2 cellular contexts compared by ENCODE assay signal in genomic region chr11:75795276-75796090, GRCh38.
TF ChIP-seq lines count a peak whose summit lies in the region.

No MANE protein-coding gene starts in this region.

TF ChIP-seq in HCT116, 20 proteins besides CTCF, POLR2A, EP300 and RAD21:
- TF ChIP-seq SP1 (IDR thresholded peaks at IDR 0.05; ENCODE audit: low read depth) (no peak), TCF7L2 (IDR thresholded peaks at IDR 0.05; ENCODE audit: borderline replicate concordance, extremely low read depth, insufficient read depth, insufficient read length) (no peak), FOSL1 (IDR thresholded peaks at IDR 0.05; ENCODE audit: low read depth) (no peak), YY1 (IDR thresholded peaks at IDR 0.05; ENCODE audit: extremely low read depth, insufficient replicate concordance, low read depth, low read length) (no peak), SRF (IDR thresholded peaks at IDR 0.05; ENCODE audit: low read depth) (no peak), EZH2 (IDR thresholded peaks at IDR 0.05) (no peak), POLR2AphosphoS5 (IDR thresholded peaks at IDR 0.05; ENCODE audit: low read depth, low read length) (no peak), ATF3 (IDR thresholded peaks at IDR 0.05) (no peak), ZFX (IDR thresholded peaks at IDR 0.05) (no peak), EZH2phosphoT487 (IDR thresholded peaks at IDR 0.05; ENCODE audit: borderline replicate concordance) (no peak), CEBPB (IDR thresholded peaks at IDR 0.05; ENCODE audit: low read depth) (no peak), ELF1 (IDR thresholded peaks at IDR 0.05; ENCODE audit: borderline replicate concordance, low read depth) (no peak), CBX3 (IDR thresholded peaks at IDR 0.05; ENCODE audit: low read depth) (no peak), MAX (IDR thresholded peaks at IDR 0.05) (no peak), ZNF274 (IDR thresholded peaks at IDR 0.05; ENCODE audit: low read depth, low read length) (no peak)
TF ChIP-seq in HCT116: peak in this region for 0.

TF ChIP-seq in GM23338, 12 proteins besides CTCF, POLR2A, EP300 and RAD21:
- TF ChIP-seq EZH2 (IDR thresholded peaks at IDR 0.05; ENCODE audit: low read depth, unreplicated experiment): no peak
- no peak for TF ChIP-seq JUNB (IDR thresholded peaks at IDR 0.05; ENCODE audit: unreplicated experiment)
- no peak for TF ChIP-seq NANOG (IDR thresholded peaks at IDR 0.05; ENCODE audit: borderline replicate concordance)
- no peak for TF ChIP-seq REST (IDR thresholded peaks at IDR 0.05; ENCODE audit: unreplicated experiment)
- no peak for TF ChIP-seq STAT1 (IDR thresholded peaks at IDR 0.05; ENCODE audit: unreplicated experiment)
- TF ChIP-seq ETS1 (IDR thresholded peaks at IDR 0.05): no peak
- no peak for TF ChIP-seq EZH2phosphoT487 (IDR thresholded peaks at IDR 0.05; ENCODE audit: unreplicated experiment)
- TF ChIP-seq POLR2AphosphoS5 (IDR thresholded peaks at IDR 0.05; ENCODE audit: low read depth): no peak
- TF ChIP-seq ZNF331 (CRISPR knock-in tag; IDR thresholded peaks at IDR 0.05; ENCODE audit: low read depth): no peak
- no peak for TF ChIP-seq CREB1 (CRISPR knock-in tag; IDR thresholded peaks at IDR 0.05; ENCODE audit: low read depth)
- no peak for TF ChIP-seq ZNF462 (CRISPR knock-in tag; IDR thresholded peaks at IDR 0.05)
- TF ChIP-seq ZNF114 (CRISPR knock-in tag; IDR thresholded peaks at IDR 0.05): no peak
